16 cellular contexts compared by ENCODE assay signal in genomic region chr15:99307735-99308134, GRCh38. TPM values are rescaled to one million over a fixed set of nuclear protein-coding genes. Genes with fewer than 3 reads are reported as not detected.
DNase-seq lines count a peak whose midpoint lies in the region; ATAC-seq, FAIRE-seq and TF ChIP-seq lines count a peak whose summit lies in the region.
"Had no signal": no experiment of that assay in that cellular context is flagged by ENCODE, and none has a peak within 500 bp of the region (broad histone marks: within the 10 kb centered on the region; RNA-seq: fewer than 3 reads in every experiment).

No MANE protein-coding gene starts in this region.

- no peak overlapping the region for H2AK5ac ChIP-seq in mesendoderm (ENCODE audit: low read length)

- no peak overlapping the region for H3K9ac ChIP-seq in mesendoderm (ENCODE audit: low read length)
- H3K9ac ChIP-seq in MM.1S (ENCODE audit: low read length), result no peak overlapping the region

- DNase-seq in left ventricle myocardium inferior (no peak), cardiac septum (ENCODE audit: low spot score) (no peak), mesendoderm (no peak), urothelium cell line (ENCODE audit: low spot score) (peak; percentile 35), MM.1S (no peak), NCI-H2081 treated with DMSO at 0.1 percent for 48 hours (lab: John Stamatoyannopoulos, UW) (no peak)
- DNase-seq: activated naive CD4-positive, alpha-beta T cell; COR-L47; H9; left cardiac atrium; naive B cell; NCI-H2081 had no signal

- no peak overlapping the region for H2BK5ac ChIP-seq in mesendoderm (ENCODE audit: low read length)

- no peak overlapping the region for H4K5ac ChIP-seq in mesendoderm (ENCODE audit: low read length)

- no peak overlapping the region for H3K18ac ChIP-seq in mesendoderm (ENCODE audit: low read length)

- no peak for FAIRE-seq in urothelium cell line (lab: Jason Lieb, UNC)
- FAIRE-seq: endometrium had no signal

- H3K79me1 ChIP-seq in mesendoderm (ENCODE audit: low read length), result no peaks in the 10 kb centered on the region

- H3K23ac ChIP-seq in mesendoderm (ENCODE audit: low read length), result no peak overlapping the region

- intact Hi-C loops in left ventricle myocardium inferior (cut with micrococcal nuclease), result no loop called here
- intact Hi-C loops in cardiac septum (cut with DNase I), result no loop called here

- no peak for TF ChIP-seq CTCF in left ventricle myocardium inferior (IDR thresholded peaks at IDR 0.05; ENCODE audit: borderline replicate concordance)
- no peak for TF ChIP-seq CTCF in VCaP (conservative IDR thresholded peaks at IDR 0.05)
- no peak for TF ChIP-seq CTCF in MM.1S (IDR thresholded peaks at IDR 0.05; ENCODE audit: low read length)

- peak overlapping the region; percentile 51 for H3K4me3 ChIP-seq in left ventricle myocardium inferior
- no peak overlapping the region for H3K4me3 ChIP-seq in mesendoderm (ENCODE audit: low read length)
- no peak overlapping the region for H3K4me3 ChIP-seq in MM.1S (ENCODE audit: low read length)
- H3K4me3 ChIP-seq: skin epidermis had no signal

- no peak for ATAC-seq in HG02852 (IDR thresholded peaks at IDR 0.05; ENCODE audit: unreplicated experiment)

- WGBS in mesendoderm (ENCODE audit: extremely low coverage, insufficient coverage, low lambda C conversion rate), result no CpG with 5 or more reads among the region's 6 CpGs

- no peaks in the 10 kb centered on the region for H3F3A ChIP-seq in MM.1S (ENCODE audit: insufficient read depth, low read length)

- H2BK120ac ChIP-seq in mesendoderm (ENCODE audit: low read depth, low read length), result no peak overlapping the region

- no peak overlapping the region for H3K56ac ChIP-seq in mesendoderm (ENCODE audit: low read length)

- no peak overlapping the region for H2AFZ ChIP-seq in MM.1S (ENCODE audit: low read length)

- H3K4me2 ChIP-seq in mesendoderm (ENCODE audit: low read length) (no peak overlapping the region), MM.1S (ENCODE audit: low read depth, low read length) (no peak overlapping the region)

- H3K9me2 ChIP-seq in MM.1S (replicated peaks; ENCODE audit: insufficient read depth, low read length), result no peaks in the 10 kb centered on the region

- H3K27me3 ChIP-seq in left ventricle myocardium inferior (ENCODE audit: low read depth) (no peaks in the 10 kb centered on the region), mesendoderm (ENCODE audit: insufficient read depth, low read length, poor library complexity) (no peaks in the 10 kb centered on the region), MM.1S (replicated peaks; ENCODE audit: insufficient read depth, low read length) (no peaks in the 10 kb centered on the region)

- H3K9me3 ChIP-seq in left ventricle myocardium inferior (replicated peaks), result peaks cover 12% of the 10 kb centered on the region
- H3K9me3 ChIP-seq in MM.1S (replicated peaks; ENCODE audit: insufficient read depth, low read length), result no peaks in the 10 kb centered on the region

- H4K20me1 ChIP-seq in MM.1S (ENCODE audit: insufficient read depth, low read length), result no peaks in the 10 kb centered on the region

- H4K8ac ChIP-seq in mesendoderm (ENCODE audit: low read depth, low read length), result no peak overlapping the region

- H3K4me1 ChIP-seq in left ventricle myocardium inferior (peaks cover 30% of the 10 kb centered on the region), mesendoderm (ENCODE audit: control insufficient read depth, low read depth, low read length) (peaks cover 2% of the 10 kb centered on the region), MM.1S (ENCODE audit: low read length) (peaks cover 13% of the 10 kb centered on the region)

- peak overlapping the region; percentile 36 for H3K4ac ChIP-seq in mesendoderm (ENCODE audit: low read depth, low read length)

- peak overlapping the region; percentile 83 for H3K27ac ChIP-seq in left ventricle myocardium inferior (replicated peaks)
- H3K27ac ChIP-seq in VCaP, result peak overlapping the region; percentile 70
- H3K27ac ChIP-seq in mesendoderm (ENCODE audit: low read depth, low read length), result no peak overlapping the region
- no peak overlapping the region for H3K27ac ChIP-seq in MM.1S (ENCODE audit: low read length)

- no peak overlapping the region for H2BK15ac ChIP-seq in mesendoderm (replicated peaks; ENCODE audit: low read depth)

- H3K79me2 ChIP-seq in mesendoderm (ENCODE audit: control insufficient read depth, insufficient read depth, low read length) (no peaks in the 10 kb centered on the region), MM.1S (ENCODE audit: low read length) (no peaks in the 10 kb centered on the region)

- H3K36me3 ChIP-seq in left ventricle myocardium inferior (peaks cover 8% of the 10 kb centered on the region), mesendoderm (ENCODE audit: control insufficient read depth, insufficient read depth, low read length) (no peaks in the 10 kb centered on the region), MM.1S (replicated peaks; ENCODE audit: insufficient read depth, low read length) (no peaks in the 10 kb centered on the region)

RNA-seq across cellular contexts. Expression of gene LRRC28, which starts 56.5 kb away (rescaled TPM):
- total RNA-seq in left ventricle myocardium inferior (22.9 TPM), cardiac septum (20.9 TPM)
- polyA plus RNA-seq in mesendoderm (2013, experiment 1 of 2), result 9.8 TPM
- polyA plus RNA-seq in mesendoderm (2013, experiment 2 of 2), result 11.6 TPM

RNA-seq across cellular contexts. Expression of gene TTC23, which starts 58.4 kb away (rescaled TPM):
- total RNA-seq in left ventricle myocardium inferior (11.4 TPM), cardiac septum (13.5 TPM)
- polyA plus RNA-seq in mesendoderm (2013, experiment 1 of 2), result 12.7 TPM
- 12.5 TPM for polyA plus RNA-seq in mesendoderm (2013, experiment 2 of 2)

Comparison
In these comparisons a context has a peak if more than half of its experiments do, and no peak if none do; other contexts are left out.
1. H3K27ac ChIP-seq: peak in left ventricle myocardium inferior (single experiment) and VCaP (single experiment); none in mesendoderm (single experiment) and MM.1S (single experiment).